Comparison of ENCODE assay signal across 8 cellular contexts in genomic region chr16:12819126-12820117, GRCh38. TPM values are rescaled to one million over a fixed set of nuclear protein-coding genes. Genes with fewer than 3 reads are reported as not detected.
DNase-seq lines count a peak whose midpoint lies in the region; ATAC-seq and TF ChIP-seq lines count a peak whose summit lies in the region.

No MANE protein-coding gene starts in this region.

- H3K9me3 ChIP-seq in AG04450 (ENCODE audit: control insufficient read depth, insufficient read depth, low read length) (no peaks in the 10 kb centered on the region; the same call in none of the 2 replicates), neutrophil (no peaks in the 10 kb centered on the region), thoracic aorta (no peaks in the 10 kb centered on the region)

- no peaks in the 10 kb centered on the region for H3K27me3 ChIP-seq in AG04450 (ENCODE audit: control insufficient read depth, insufficient read depth, low read length)
- H3K27me3 ChIP-seq in neutrophil, result peaks cover 10% of the 10 kb centered on the region
- no peaks in the 10 kb centered on the region for H3K27me3 ChIP-seq in thoracic aorta (replicated peaks; ENCODE audit: insufficient read depth)

- H3K27ac ChIP-seq in AG04450 (ENCODE audit: low read depth, low read length), result no peak overlapping the region
- H3K27ac ChIP-seq in neutrophil, result peak overlapping the region; percentile 94
- no peak overlapping the region for H3K27ac ChIP-seq in thoracic aorta

- H3K36me3 ChIP-seq in neutrophil (no peaks in the 10 kb centered on the region), thoracic aorta (no peaks in the 10 kb centered on the region)

- H3K4me1 ChIP-seq in neutrophil (ENCODE audit: control insufficient read depth in 1 of 2, insufficient read depth in 1 of 2, low read depth in 1 of 2, low read length in 1 of 2) (peaks cover 46 to 50% of the 10 kb centered on the region in 2 experiments), thoracic aorta (ENCODE audit: control insufficient read depth in 1 of 2, low read depth in 2 of 2) (peaks cover 9 to 12% of the 10 kb centered on the region in 2 donors)

- ATAC-seq in GM21529 (IDR thresholded peaks at IDR 0.05; ENCODE audit: unreplicated experiment), result peak; percentile 61
- ATAC-seq in thoracic aorta (ENCODE audit: insufficient number of reproducible peaks, low FRiP score, low read depth), result no peak
- no peak for ATAC-seq in HG03354 (IDR thresholded peaks at IDR 0.05; ENCODE audit: poor library complexity, severe bottlenecking, unreplicated experiment)

- POLR2A ChIA-PET in AG04450 (lab: Yijun Ruan, JAX), result no interaction called here

- H3K4me3 ChIP-seq in AG04450 (ENCODE audit: low read depth, low read length), result no peak overlapping the region
- H3K4me3 ChIP-seq in neutrophil (ENCODE audit: low read depth in 1 of 2, low read length in 1 of 2), result peak overlapping the region in 1 of 2 experiments; percentile 3
- H3K4me3 ChIP-seq in thoracic aorta, result no peak overlapping the region

- DNase-seq in AG04450 (ENCODE audit: low read depth, low spot score) (no peak), OCI-M1 (lab: John Stamatoyannopoulos, UW) (peak; percentile 83), activated T-cell treated with anti-CD3 and anti-CD28 coated beads for 48 hours (ENCODE audit: low read depth) (peak; percentile 71), fibroblast of peridontal ligament (ENCODE audit: extremely low read depth) (peak; percentile 48), thoracic aorta (ENCODE audit: low spot score) (no peak)

- TF ChIP-seq CTCF in AG04450 (IDR thresholded peaks at IDR 0.05; ENCODE audit: low read depth, low read length) (peak; percentile 78), neutrophil (IDR thresholded peaks at IDR 0.05) (peak; percentile 94), thoracic aorta (IDR thresholded peaks at IDR 0.05) (peak; percentile 69)

- CTCF ChIA-PET in AG04450 (lab: Charles Lee), result interaction anchor here (0.6 to 1.1 kb wide), 4 partner anchors 19 to 724 kb away, joined by 3 read pairs; no protein-coding TSS in a partner anchor

RNA-seq across cellular contexts. Expression of gene CPPED1, which starts 15.7 kb away (rescaled TPM):
- polyA plus RNA-seq in AG04450 (2011; rRNA removed), result 6.3 and 7.7 TPM in 2 replicates
- 7.3 and 9.3 TPM in 2 replicates for polyA minus RNA-seq in AG04450 (2011; rRNA and poly(A)+ RNA removed)
- 10 to 100 TPM; 14.8 to 38.4 TPM for total RNA-seq in thoracic aorta

Comparison
In these comparisons a context has a peak if more than half of its experiments do, and no peak if none do; other contexts are left out.
1. DNase-seq: peak in OCI-M1 (single experiment), activated T-cell treated with anti-CD3 and anti-CD28 coated beads for 48 hours (single experiment) and fibroblast of peridontal ligament (single experiment); none in AG04450 (single experiment) and thoracic aorta (single experiment).
2. Peak in every context shown above with its lines, with median percentiles within 50 percentile points of each other: CTCF ChIP-seq.